Comparison of ENCODE assay signal across 10 cellular contexts in the genomic region with DNA sequence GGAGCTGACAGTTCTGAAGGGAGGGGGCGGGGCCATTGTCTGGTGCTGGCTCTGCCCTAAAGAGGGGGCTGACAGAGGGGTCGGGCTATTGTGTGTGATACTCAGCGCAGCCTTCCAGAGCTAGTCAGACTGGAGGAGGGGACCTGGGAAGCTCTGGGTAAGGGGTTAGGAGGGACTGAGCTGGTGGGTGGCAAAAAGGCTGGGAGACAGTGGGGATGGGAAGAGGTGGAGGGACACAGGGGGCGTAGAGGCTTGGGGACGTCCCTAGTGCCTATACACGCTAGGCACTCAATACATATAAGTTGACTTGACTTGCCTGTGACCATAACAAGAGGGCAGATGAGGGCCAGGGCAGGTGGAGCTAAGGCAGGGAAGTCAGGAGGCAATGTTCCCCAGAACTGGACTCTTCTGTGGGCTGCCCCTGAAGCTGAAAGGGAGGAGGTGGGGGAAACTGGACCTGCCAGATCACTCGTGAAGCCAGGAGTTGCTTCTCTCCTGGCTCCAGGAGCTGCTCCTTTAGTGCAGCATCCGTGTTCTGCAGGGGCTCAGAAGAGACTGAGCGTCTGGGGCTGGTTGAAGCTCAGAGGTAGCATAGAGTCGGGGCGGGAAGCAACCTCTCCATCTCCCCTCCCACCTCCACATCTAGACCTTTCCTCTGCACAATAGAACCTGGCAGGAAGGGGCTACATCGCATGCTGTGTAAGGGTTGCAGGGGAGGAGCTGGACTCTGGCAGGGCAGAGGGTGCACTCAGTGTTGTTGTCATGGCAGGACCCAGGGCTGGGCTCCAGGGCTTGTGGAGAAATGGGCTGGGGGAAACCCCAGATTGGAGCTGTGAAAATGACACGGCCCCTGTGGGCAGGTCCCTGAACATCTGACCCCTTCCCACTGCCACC. TPM values are rescaled to one million over a fixed set of nuclear protein-coding genes. Genes with fewer than 3 reads are reported as not detected.
DNase-seq lines count a peak whose midpoint lies in the region; ATAC-seq and TF ChIP-seq lines count a peak whose summit lies in the region.
"Had no signal": no experiment of that assay in that cellular context is flagged by ENCODE, and none has a peak within 500 bp of the region (broad histone marks: within the 10 kb centered on the region; RNA-seq: fewer than 3 reads in every experiment).

No MANE protein-coding gene starts in this region.

- TF ChIP-seq CTCF in endothelial cell (IDR thresholded peaks at IDR 0.05; ENCODE audit: unreplicated experiment): no peak

- no peak overlapping the region for H3K4me3 Mint-ChIP-seq in activated CD4-positive, alpha-beta T cell treated with anti-CD3 and anti-CD28 coated beads for 36 hours
- no peak overlapping the region for H3K4me3 Mint-ChIP-seq in endothelial cell (ENCODE audit: unreplicated experiment)
- peak overlapping the region; percentile 42 to 62 for H3K4me3 Mint-ChIP-seq in stimulated activated naive B cell treated with anti-CD40 and anti-IgM and Interleukin-4, amounts not matched to agents 10 μg/mL and 1 μg/mL and 100 μg/mL, for 72 hours
- no peak overlapping the region for H3K4me3 Mint-ChIP-seq in activated CD8-positive, alpha-beta memory T cell treated with anti-CD3 and anti-CD28 coated beads, Interleukin-2, amount 10 ng/mL, durations not matched to agents 7 days and 5 days

- H3K4me1 Mint-ChIP-seq in activated CD4-positive, alpha-beta T cell treated with anti-CD3 and anti-CD28 coated beads for 36 hours: peaks cover 75% of the 10 kb centered on the region
- H3K4me1 Mint-ChIP-seq in endothelial cell (ENCODE audit: unreplicated experiment): peaks cover 45% of the 10 kb centered on the region
- peaks cover 77 to 98% of the 10 kb centered on the region in 2 donors for H3K4me1 Mint-ChIP-seq in stimulated activated naive B cell treated with anti-CD40 and anti-IgM and Interleukin-4, amounts not matched to agents 10 μg/mL and 1 μg/mL and 100 μg/mL, for 72 hours
- peaks cover 55% of the 10 kb centered on the region for H3K4me1 Mint-ChIP-seq in activated CD8-positive, alpha-beta memory T cell treated with anti-CD3 and anti-CD28 coated beads, Interleukin-2, amount 10 ng/mL, durations not matched to agents 7 days and 5 days

- H3K36me3 Mint-ChIP-seq in activated CD4-positive, alpha-beta T cell treated with anti-CD3 and anti-CD28 coated beads for 36 hours (ENCODE audit: low read depth): peaks cover 2% of the 10 kb centered on the region
- no peaks in the 10 kb centered on the region for H3K36me3 Mint-ChIP-seq in endothelial cell (ENCODE audit: low read depth, unreplicated experiment)
- H3K36me3 Mint-ChIP-seq in stimulated activated naive B cell treated with anti-CD40 and anti-IgM and Interleukin-4, amounts not matched to agents 10 μg/mL and 1 μg/mL and 100 μg/mL, for 72 hours: peaks cover 5 to 9% of the 10 kb centered on the region in 2 donors
- H3K36me3 Mint-ChIP-seq in activated CD8-positive, alpha-beta memory T cell treated with anti-CD3 and anti-CD28 coated beads, Interleukin-2, amount 10 ng/mL, durations not matched to agents 7 days and 5 days: no peaks in the 10 kb centered on the region

- POLR2A ChIA-PET in activated CD4-positive, alpha-beta T cell treated with anti-CD3 and anti-CD28 coated beads for 36 hours (lab: Charles Lee): interaction anchor here (0.6 to 1.4 kb wide), 3 partner anchors 11 to 75 kb away, joined by 3 to 6 read pairs (median 5); no protein-coding TSS in a partner anchor

- H3K27me3 Mint-ChIP-seq in activated CD4-positive, alpha-beta T cell treated with anti-CD3 and anti-CD28 coated beads for 36 hours: no peaks in the 10 kb centered on the region
- peaks cover 18% of the 10 kb centered on the region for H3K27me3 Mint-ChIP-seq in endothelial cell (ENCODE audit: unreplicated experiment)
- H3K27me3 Mint-ChIP-seq in stimulated activated naive B cell treated with anti-CD40 and anti-IgM and Interleukin-4, amounts not matched to agents 10 μg/mL and 1 μg/mL and 100 μg/mL, for 72 hours: no peaks in the 10 kb centered on the region
- no peaks in the 10 kb centered on the region for H3K27me3 Mint-ChIP-seq in activated CD8-positive, alpha-beta memory T cell treated with anti-CD3 and anti-CD28 coated beads, Interleukin-2, amount 10 ng/mL, durations not matched to agents 7 days and 5 days

- H3K27ac Mint-ChIP-seq in activated CD4-positive, alpha-beta T cell treated with anti-CD3 and anti-CD28 coated beads for 36 hours: peak overlapping the region; percentile 53
- peak overlapping the region; percentile 30 for H3K27ac Mint-ChIP-seq in endothelial cell (ENCODE audit: unreplicated experiment)
- H3K27ac Mint-ChIP-seq in stimulated activated naive B cell treated with anti-CD40 and anti-IgM and Interleukin-4, amounts not matched to agents 10 μg/mL and 1 μg/mL and 100 μg/mL, for 72 hours: peak overlapping the region; percentile 83
- no peak overlapping the region for H3K27ac Mint-ChIP-seq in activated CD8-positive, alpha-beta memory T cell treated with anti-CD3 and anti-CD28 coated beads, Interleukin-2, amount 10 ng/mL, durations not matched to agents 7 days and 5 days

- H3K9me3 Mint-ChIP-seq in activated CD4-positive, alpha-beta T cell treated with anti-CD3 and anti-CD28 coated beads for 36 hours (ENCODE audit: low read depth): no peaks in the 10 kb centered on the region
- no peaks in the 10 kb centered on the region for H3K9me3 Mint-ChIP-seq in endothelial cell (ENCODE audit: unreplicated experiment)
- H3K9me3 Mint-ChIP-seq in stimulated activated naive B cell treated with anti-CD40 and anti-IgM and Interleukin-4, amounts not matched to agents 10 μg/mL and 1 μg/mL and 100 μg/mL, for 72 hours: no peaks in the 10 kb centered on the region
- no peaks in the 10 kb centered on the region for H3K9me3 Mint-ChIP-seq in activated CD8-positive, alpha-beta memory T cell treated with anti-CD3 and anti-CD28 coated beads, Interleukin-2, amount 10 ng/mL, durations not matched to agents 7 days and 5 days (ENCODE audit: low read depth)

- ATAC-seq in activated CD4-positive, alpha-beta T cell treated with anti-CD3 and anti-CD28 coated beads for 36 hours: no peak
- ATAC-seq in stimulated activated naive B cell treated with anti-CD40 and anti-IgM and Interleukin-4, amounts not matched to agents 10 μg/mL and 1 μg/mL and 100 μg/mL, for 72 hours (replicated peaks): peak; percentile 3 to 9
- no peak for ATAC-seq in HG03025 (IDR thresholded peaks at IDR 0.05; ENCODE audit: low FRiP score, unreplicated experiment)
- no peak for ATAC-seq in activated CD8-positive, alpha-beta memory T cell treated with anti-CD3 and anti-CD28 coated beads, Interleukin-2, amount 10 ng/mL, durations not matched to agents 7 days and 5 days

- intact Hi-C loops in activated CD4-positive, alpha-beta T cell treated with anti-CD3 and anti-CD28 coated beads for 36 hours (cut with DNase I, micrococcal nuclease): no loop called here

- DNase-seq in activated CD4-positive, alpha-beta T cell treated with anti-CD3 and anti-CD28 coated beads for 36 hours: peak; percentile 52
- DNase-seq in activated CD4-positive, alpha-beta T cell treated with anti-CD3 and anti-CD28 coated beads for 48 hours: no peak
- peak; percentile 9 for DNase-seq in NCI-H2227 treated with DMSO at 0.1 percent for 48 hours (lab: John Stamatoyannopoulos, UW)
- no peak for DNase-seq in endothelial cell (ENCODE audit: low spot score)
- DNase-seq in stimulated activated naive B cell treated with anti-CD40 and anti-IgM and Interleukin-4, amounts not matched to agents 10 μg/mL and 1 μg/mL and 100 μg/mL, for 72 hours: no peak
- no peak for DNase-seq in NCI-H2107 treated with DMSO at 0.1 percent for 48 hours (lab: John Stamatoyannopoulos, UW; ENCODE audit: unreplicated experiment)
- DNase-seq in activated CD8-positive, alpha-beta memory T cell treated with anti-CD3 and anti-CD28 coated beads, Interleukin-2, amount 10 ng/mL, durations not matched to agents 7 days and 5 days: no peak
- DNase-seq: HCEC 1CT, NCI-H1417 treated with DMSO at 0.1 percent for 48 hours had no signal

- CTCF ChIA-PET in activated CD4-positive, alpha-beta T cell treated with anti-CD3 and anti-CD28 coated beads for 36 hours (lab: Charles Lee): interaction anchor here (0.5 to 13.4 kb wide), 10 partner anchors 10 to 359 kb away, joined by 3 to 229 read pairs (median 4); no protein-coding TSS in a partner anchor
- CTCF ChIA-PET in activated CD8-positive, alpha-beta memory T cell treated with anti-CD3 and anti-CD28 coated beads, Interleukin-2, amount 10 ng/mL, durations not matched to agents 7 days and 5 days (lab: Charles Lee): interaction anchor here (0.5 to 18.3 kb wide), 6 partner anchors 8 to 169 kb away, joined by 3 to 267 read pairs (median 4); no protein-coding TSS in a partner anchor

RNA-seq across cellular contexts. Expression of a gene that starts 3.0 kb away (rescaled TPM):
- 10 to 100 TPM; 53.3 to 64.5 TPM for total RNA-seq in activated CD4-positive, alpha-beta T cell treated with anti-CD3 and anti-CD28 coated beads for 36 hours
- 2.2 TPM for total RNA-seq in endothelial cell (ENCODE audit: unreplicated experiment)
- 10 to 100 TPM; 14.5 to 30.6 TPM for total RNA-seq in activated CD8-positive, alpha-beta memory T cell treated with anti-CD3 and anti-CD28 coated beads, Interleukin-2, amount 10 ng/mL, durations not matched to agents 7 days and 5 days

RNA-seq across cellular contexts. Expression of a gene that starts 35.8 kb away (rescaled TPM):
- 100 to 1,000 TPM; 184 to 218 TPM for total RNA-seq in activated CD4-positive, alpha-beta T cell treated with anti-CD3 and anti-CD28 coated beads for 36 hours
- total RNA-seq in endothelial cell (ENCODE audit: unreplicated experiment): 35.8 TPM
- total RNA-seq in activated CD8-positive, alpha-beta memory T cell treated with anti-CD3 and anti-CD28 coated beads, Interleukin-2, amount 10 ng/mL, durations not matched to agents 7 days and 5 days: 10 to 100 TPM; 37.3 to 41.9 TPM

RNA-seq across cellular contexts. Expression of a gene that starts 43.5 kb away (rescaled TPM):
- 10 to 100 TPM; 42.4 to 51.9 TPM for total RNA-seq in activated CD4-positive, alpha-beta T cell treated with anti-CD3 and anti-CD28 coated beads for 36 hours
- 22.0 TPM for total RNA-seq in endothelial cell (ENCODE audit: unreplicated experiment)
- total RNA-seq in activated CD8-positive, alpha-beta memory T cell treated with anti-CD3 and anti-CD28 coated beads, Interleukin-2, amount 10 ng/mL, durations not matched to agents 7 days and 5 days: 10 to 100 TPM; 41.4 to 48.4 TPM

Comparison
In these comparisons a context has a peak if more than half of its experiments do, and no peak if none do; other contexts are left out.
1. DNase-seq: peak in activated CD4-positive, alpha-beta T cell treated with anti-CD3 and anti-CD28 coated beads for 36 hours (single experiment) and NCI-H2227 treated with DMSO at 0.1 percent for 48 hours (single experiment); none in activated CD4-positive, alpha-beta T cell treated with anti-CD3 and anti-CD28 coated beads for 48 hours (single experiment), endothelial cell (single experiment), stimulated activated naive B cell treated with anti-CD40 and anti-IgM and Interleukin-4, amounts not matched to agents 10 μg/mL and 1 μg/mL and 100 μg/mL, for 72 hours (single experiment), NCI-H2107 treated with DMSO at 0.1 percent for 48 hours (single experiment) and activated CD8-positive, alpha-beta memory T cell treated with anti-CD3 and anti-CD28 coated beads, Interleukin-2, amount 10 ng/mL, durations not matched to agents 7 days and 5 days (single experiment).
2. ATAC-seq: peak in stimulated activated naive B cell treated with anti-CD40 and anti-IgM and Interleukin-4, amounts not matched to agents 10 μg/mL and 1 μg/mL and 100 μg/mL, for 72 hours (2 of 2); none in activated CD4-positive, alpha-beta T cell treated with anti-CD3 and anti-CD28 coated beads for 36 hours (single experiment), HG03025 (single experiment) and activated CD8-positive, alpha-beta memory T cell treated with anti-CD3 and anti-CD28 coated beads, Interleukin-2, amount 10 ng/mL, durations not matched to agents 7 days and 5 days (single experiment).
3. H3K4me3 Mint-ChIP-seq: peak in stimulated activated naive B cell treated with anti-CD40 and anti-IgM and Interleukin-4, amounts not matched to agents 10 μg/mL and 1 μg/mL and 100 μg/mL, for 72 hours (2 of 2); none in activated CD4-positive, alpha-beta T cell treated with anti-CD3 and anti-CD28 coated beads for 36 hours (single experiment), endothelial cell (single experiment) and activated CD8-positive, alpha-beta memory T cell treated with anti-CD3 and anti-CD28 coated beads, Interleukin-2, amount 10 ng/mL, durations not matched to agents 7 days and 5 days (single experiment).